ENCODE assay signal across 29 cellular contexts in genomic region chr2:67006373-67006960, GRCh38.
"Had no signal": no experiment of that assay in that cellular context is flagged by ENCODE, and none has a peak within 500 bp of the region (broad histone marks: within the 10 kb centered on the region; RNA-seq: fewer than 3 reads in every experiment).

No MANE protein-coding gene starts in this region.

- H3K27ac ChIP-seq: ascending aorta, breast epithelium, cardiac muscle cell, esophagus muscularis mucosa, foreskin keratinocyte, gastroesophageal sphincter, heart right ventricle, hepatocyte had no signal

- H3K4me1 ChIP-seq: ascending aorta, breast epithelium, esophagus muscularis mucosa, foreskin keratinocyte, gastroesophageal sphincter, heart right ventricle had no signal

- H3K9me3 ChIP-seq: ascending aorta, breast epithelium, esophagus muscularis mucosa, gastroesophageal sphincter, heart right ventricle had no signal

- H3K4me3 ChIP-seq: ascending aorta, breast epithelium, cardiac muscle cell, esophagus muscularis mucosa, gastroesophageal sphincter, heart right ventricle, hepatocyte had no signal

- ATAC-seq: activated CD4-positive, alpha-beta T cell treated with anti-CD3 and anti-CD28 coated beads for 36 hours; activated naive CD4-positive, alpha-beta T cell treated with anti-CD3 and anti-CD28 coated beads, Interleukin-2, amount 50 U/mL, for 72 hours; activated T-cell treated with anti-CD3 and anti-CD28 coated beads, Interleukin-2, amount 50 U/mL, for 72 hours; effector memory CD8-positive, alpha-beta T cell; foreskin keratinocyte; gastroesophageal sphincter; heart right ventricle had no signal

- DNase-seq: activated CD4-positive, alpha-beta memory T cell treated with anti-CD3 and anti-CD28 coated beads, Interleukin-2, amount 10 ng/mL, durations not matched to agents 7 days and 5 days; activated CD4-positive, alpha-beta T cell treated with anti-CD3 and anti-CD28 coated beads for 36 hours; activated CD4-positive, alpha-beta T cell treated with anti-CD3 and anti-CD28 coated beads, Interleukin-2, amount 10 ng/mL, durations not matched to agents 24 days and 14 days; activated CD4-positive, CD25-positive, alpha-beta regulatory T cell; activated CD4-positive, CD25-positive, alpha-beta regulatory T cell treated with anti-CD3 and anti-CD28 coated beads, Interleukin-2, amount 50 U/mL, for 72 hours; activated CD8-positive, alpha-beta memory T cell treated with anti-CD3 and anti-CD28 coated beads, Interleukin-2, amount 50 U/mL, for 48 hours; activated gamma-delta T cell; activated naive CD4-positive, alpha-beta T cell; activated naive CD4-positive, alpha-beta T cell treated with anti-CD3 and anti-CD28 coated beads, Interleukin-2, amount 10 ng/mL, durations not matched to agents 7 days and 5 days; activated naive CD8-positive, alpha-beta T cell treated with anti-CD3 and anti-CD28 coated beads, Interleukin-2, amount 10 ng/mL, durations not matched to agents 7 days and 5 days; activated T-cell treated with anti-CD3 and anti-CD28 coated beads for 4 hours; activated T-cell treated with anti-CD3 and anti-CD28 coated beads, Interleukin-2, amount 50 U/mL, for 24 hours; activated T-cell treated with anti-CD3 and anti-CD28 coated beads, Interleukin-2, amount 50 U/mL, for 72 hours; central memory CD4-positive, alpha-beta T cell; cortex of kidney; dermis blood vessel endothelial cell; effector CD4-positive, alpha-beta T cell; effector memory CD8-positive, alpha-beta T cell; erythroblast; foreskin keratinocyte; heart right ventricle; T1000 had no signal

- H3K36me3 ChIP-seq: ascending aorta, breast epithelium, cardiac muscle cell, esophagus muscularis mucosa, gastroesophageal sphincter, heart right ventricle had no signal

- H3K79me2 ChIP-seq: hepatocyte had no signal

- H3K4me2 ChIP-seq: hepatocyte had no signal

- H2AFZ ChIP-seq: hepatocyte had no signal

- H3K27me3 ChIP-seq: ascending aorta, breast epithelium, cardiac muscle cell, esophagus muscularis mucosa, foreskin keratinocyte, gastroesophageal sphincter, heart right ventricle, hepatocyte had no signal
